21 cellular contexts compared by ENCODE assay signal in the genomic region with DNA sequence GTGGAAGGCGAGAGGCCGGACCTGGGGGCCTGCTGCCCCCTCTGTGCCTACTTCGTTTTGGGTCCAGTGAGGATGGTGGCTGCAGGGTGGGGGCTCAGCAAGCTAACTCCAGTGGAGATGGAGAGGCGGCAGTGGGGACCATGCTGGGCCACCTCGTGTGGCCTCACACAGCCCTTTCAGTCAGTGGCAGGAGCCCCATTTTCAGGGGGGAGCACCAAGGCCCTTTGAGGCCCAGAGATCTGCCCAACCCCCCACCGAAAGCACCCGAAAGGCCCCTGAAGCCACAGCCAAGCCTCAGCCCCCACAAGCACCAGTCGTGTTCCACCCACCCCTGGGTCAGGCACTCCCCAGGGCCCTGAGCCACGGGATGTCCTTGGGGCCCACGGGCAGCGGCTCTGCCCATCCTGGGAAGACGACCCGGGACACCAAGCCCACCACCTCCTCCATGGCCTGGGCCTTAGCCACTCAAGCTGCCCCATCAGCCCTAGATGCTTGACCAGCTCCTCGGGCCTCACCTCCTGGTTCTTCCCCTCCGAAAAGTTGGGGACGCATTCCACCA. TPM values are rescaled to one million over a fixed set of nuclear protein-coding genes. Genes with fewer than 3 reads are reported as not detected.
DNase-seq lines count a peak whose midpoint lies in the region; ATAC-seq, FAIRE-seq and TF ChIP-seq lines count a peak whose summit lies in the region.
"Had no signal": no experiment of that assay in that cellular context is flagged by ENCODE, and none has a peak within 500 bp of the region (broad histone marks: within the 10 kb centered on the region; RNA-seq: fewer than 3 reads in every experiment).

No MANE protein-coding gene starts in this region.

- in situ Hi-C loops in HepG2 (cut with HindIII; ENCODE audit: extremely low pct_ligation_motif_present, low pct_unique_long_range_greater_than_20kb): no loop called here

- TF ChIP-seq CTCF in Peyer's patch (IDR thresholded peaks at IDR 0.05): no peak
- TF ChIP-seq CTCF in HepG2 (CRISPR knock-in tag; IDR thresholded peaks at IDR 0.05): no peak

- H3K4me2 ChIP-seq in HepG2 (ENCODE audit: low read depth, low read length): peak overlapping the region; percentile 94

- peak; percentile 26 for DNase-seq in activated T-cell treated with anti-CD3 and anti-CD28 coated beads, Interleukin-2, amount 50 U/mL, for 24 hours
- DNase-seq in activated T-cell treated with anti-CD3 and anti-CD28 coated beads, Interleukin-2, amount 50 U/mL, for 72 hours: no peak
- DNase-seq in Peyer's patch (peak in 2 of 3 donors; percentile 38 to 39), HepG2 (ENCODE audit: low spot score) (no peak), NCI-H128 (lab: John Stamatoyannopoulos, UW; ENCODE audit: unreplicated experiment) (no peak)
- peak; percentile 20 for DNase-seq in stimulated activated CD8-positive, alpha-beta memory T cell treated with anti-CD3 and anti-CD28 coated beads, Interleukin-4, amount 100 ng/mL, for 48 hours
- no peak for DNase-seq in T-helper 2 cell treated with Interferon-gamma antibody and Interleukin-4, amounts not matched to agents 5 μg/mL and 100 μg/mL, for 36 hours (ENCODE audit: low spot score)
- DNase-seq: DMS53, esophagus squamous epithelium, IMR-90, MM.1S, NCI-H1930, NCI-H446 had no signal

- H3K9me3 ChIP-seq in Peyer's patch: no peaks in the 10 kb centered on the region
- no peaks in the 10 kb centered on the region for H3K9me3 ChIP-seq in HepG2 (ENCODE audit: low read length)
- H3K9me3 ChIP-seq: body of pancreas, esophagus squamous epithelium, neutrophil, tibial nerve had no signal

- no peak overlapping the region for H2AFZ ChIP-seq in HepG2 (ENCODE audit: low read length)

- intact Hi-C loops in HepG2 (cut with micrococcal nuclease; ENCODE audit: unreplicated experiment): loop anchor here (5.0 kb wide), 1 partner anchor 72 kb away; the partner anchor contains the start of gene LSS

- H3K36me3 ChIP-seq in Peyer's patch: no peaks in the 10 kb centered on the region
- H3K36me3 ChIP-seq in HepG2 (replicated peaks in 1 of 2; ENCODE audit: control insufficient read depth in 1 of 2, insufficient read depth in 2 of 2, low read length in 2 of 2): peaks cover 1 to 10% of the 10 kb centered on the region in 2 experiments; a peak in 3 of 5 replicates
- H3K36me3 ChIP-seq: esophagus squamous epithelium, neutrophil, tibial nerve had no signal

- H4K20me1 ChIP-seq in HepG2 (ENCODE audit: insufficient read depth, low read length): peaks cover 8% of the 10 kb centered on the region; the same call in 1 of the 2 replicates

- ATAC-seq in activated T-cell treated with anti-CD3 and anti-CD28 coated beads, Interleukin-2, amount 50 U/mL, for 72 hours (replicated peaks in 1 of 2): no peak
- ATAC-seq in HepG2: no peak
- no peak for ATAC-seq in SK-N-SH treated with all-trans-retinoic acid at 6 μM for 48 hours
- ATAC-seq: activated CD4-positive, CD25-positive, alpha-beta regulatory T cell treated with anti-CD3 and anti-CD28 coated beads, Interleukin-2, amount 50 U/mL, for 24 hours; body of pancreas had no signal

- H3K36me3 Mint-ChIP-seq in activated T-cell treated with anti-CD3 and anti-CD28 coated beads, Interleukin-2, amount 50 U/mL, for 24 hours (ENCODE audit: low read depth): no peaks in the 10 kb centered on the region
- no peaks in the 10 kb centered on the region for H3K36me3 Mint-ChIP-seq in activated T-cell treated with anti-CD3 and anti-CD28 coated beads, Interleukin-2, amount 50 U/mL, for 72 hours (ENCODE audit: insufficient read depth in 2 of 2)
- no peaks in the 10 kb centered on the region for H3K36me3 Mint-ChIP-seq in T-helper 2 cell treated with Interferon-gamma antibody and Interleukin-4, amounts not matched to agents 5 μg/mL and 100 μg/mL, for 36 hours (ENCODE audit: low read depth)
- H3K36me3 Mint-ChIP-seq: activated naive CD4-positive, alpha-beta T cell treated with anti-CD3 and anti-CD28 coated beads, Interleukin-2, amount 50 U/mL, for 24 hours had no signal

- POLR2A ChIA-PET in HepG2 (lab: Yijun Ruan, JAX): interaction anchor here (0.7 to 1.7 kb wide), 2 partner anchors 12 to 109 kb away, joined by 3 to 10 read pairs; no protein-coding TSS in a partner anchor

- peaks cover 23% of the 10 kb centered on the region for H3K79me2 ChIP-seq in HepG2 (ENCODE audit: insufficient read depth, low read length)

- no peaks in the 10 kb centered on the region for H3K27me3 ChIP-seq in Peyer's patch
- no peaks in the 10 kb centered on the region; a peak in 2 of 5 replicates for H3K27me3 ChIP-seq in HepG2 (ENCODE audit: control insufficient read depth in 1 of 2, insufficient read depth in 2 of 2, low read length in 2 of 2)
- H3K27me3 ChIP-seq: body of pancreas, esophagus squamous epithelium, neutrophil had no signal

- BruUV-seq in HepG2 (replicated peaks; lab: Mats Ljungman, UMichigan): TSS peak; percentile 71

- TF ChIP-seq POLR2A in Peyer's patch (IDR thresholded peaks at IDR 0.05) (no peak), HepG2 (IDR thresholded peaks at IDR 0.05; ENCODE audit: insufficient read depth in 1 of 2, low read depth in 2 of 2, low read length in 2 of 2) (no peak)

- H3K27ac ChIP-seq in Peyer's patch: no peak overlapping the region
- peak overlapping the region; percentile 83 for H3K27ac ChIP-seq in HepG2 (ENCODE audit: extremely low read length, insufficient read depth, low read length)
- H3K27ac ChIP-seq: body of pancreas, C4-2B, esophagus squamous epithelium, neutrophil, tibial nerve had no signal

- 0% methylated on average over 4 of the region's 16 CpGs for WGBS in HepG2 (ENCODE audit: low lambda C conversion rate)

- no peaks in the 10 kb centered on the region for H3K9me3 Mint-ChIP-seq in activated T-cell treated with anti-CD3 and anti-CD28 coated beads, Interleukin-2, amount 50 U/mL, for 24 hours
- no peaks in the 10 kb centered on the region for H3K9me3 Mint-ChIP-seq in activated T-cell treated with anti-CD3 and anti-CD28 coated beads, Interleukin-2, amount 50 U/mL, for 72 hours
- H3K9me3 Mint-ChIP-seq in T-helper 2 cell treated with Interferon-gamma antibody and Interleukin-4, amounts not matched to agents 5 μg/mL and 100 μg/mL, for 36 hours: no peaks in the 10 kb centered on the region
- H3K9me3 Mint-ChIP-seq: activated naive CD4-positive, alpha-beta T cell treated with anti-CD3 and anti-CD28 coated beads, Interleukin-2, amount 50 U/mL, for 24 hours had no signal

- no peak for TF ChIP-seq RAD21 in HepG2 (CRISPR knock-in tag; IDR thresholded peaks at IDR 0.05)

- H3K27ac Mint-ChIP-seq in activated T-cell treated with anti-CD3 and anti-CD28 coated beads, Interleukin-2, amount 50 U/mL, for 24 hours: no peak overlapping the region
- H3K27ac Mint-ChIP-seq in activated T-cell treated with anti-CD3 and anti-CD28 coated beads, Interleukin-2, amount 50 U/mL, for 72 hours: no peak overlapping the region
- no peak overlapping the region for H3K27ac Mint-ChIP-seq in T-helper 2 cell treated with Interferon-gamma antibody and Interleukin-4, amounts not matched to agents 5 μg/mL and 100 μg/mL, for 36 hours
- H3K27ac Mint-ChIP-seq: activated naive CD4-positive, alpha-beta T cell treated with anti-CD3 and anti-CD28 coated beads, Interleukin-2, amount 50 U/mL, for 24 hours had no signal

- H3K27me3 Mint-ChIP-seq in activated T-cell treated with anti-CD3 and anti-CD28 coated beads, Interleukin-2, amount 50 U/mL, for 24 hours: no peaks in the 10 kb centered on the region
- H3K27me3 Mint-ChIP-seq in activated T-cell treated with anti-CD3 and anti-CD28 coated beads, Interleukin-2, amount 50 U/mL, for 72 hours (ENCODE audit: low read depth): no peaks in the 10 kb centered on the region
- no peaks in the 10 kb centered on the region for H3K27me3 Mint-ChIP-seq in T-helper 2 cell treated with Interferon-gamma antibody and Interleukin-4, amounts not matched to agents 5 μg/mL and 100 μg/mL, for 36 hours (ENCODE audit: low read depth)
- H3K27me3 Mint-ChIP-seq: activated naive CD4-positive, alpha-beta T cell treated with anti-CD3 and anti-CD28 coated beads, Interleukin-2, amount 50 U/mL, for 24 hours had no signal

- H3K4me3 Mint-ChIP-seq in activated T-cell treated with anti-CD3 and anti-CD28 coated beads, Interleukin-2, amount 50 U/mL, for 24 hours: no peak overlapping the region
- H3K4me3 Mint-ChIP-seq in activated T-cell treated with anti-CD3 and anti-CD28 coated beads, Interleukin-2, amount 50 U/mL, for 72 hours: no peak overlapping the region
- H3K4me3 Mint-ChIP-seq in T-helper 2 cell treated with Interferon-gamma antibody and Interleukin-4, amounts not matched to agents 5 μg/mL and 100 μg/mL, for 36 hours: no peak overlapping the region
- H3K4me3 Mint-ChIP-seq: activated naive CD4-positive, alpha-beta T cell treated with anti-CD3 and anti-CD28 coated beads, Interleukin-2, amount 50 U/mL, for 24 hours had no signal

- CTCF ChIA-PET in HepG2 (lab: Yijun Ruan, JAX; ENCODE audit: low intra/inter-chr PET ratio, low total read pairs): no interaction called here

- H3K4me1 Mint-ChIP-seq in activated T-cell treated with anti-CD3 and anti-CD28 coated beads, Interleukin-2, amount 50 U/mL, for 24 hours (ENCODE audit: low read depth): no peaks in the 10 kb centered on the region
- no peaks in the 10 kb centered on the region for H3K4me1 Mint-ChIP-seq in activated T-cell treated with anti-CD3 and anti-CD28 coated beads, Interleukin-2, amount 50 U/mL, for 72 hours (ENCODE audit: low read depth)
- no peaks in the 10 kb centered on the region for H3K4me1 Mint-ChIP-seq in T-helper 2 cell treated with Interferon-gamma antibody and Interleukin-4, amounts not matched to agents 5 μg/mL and 100 μg/mL, for 36 hours (ENCODE audit: low read depth)
- H3K4me1 Mint-ChIP-seq: activated naive CD4-positive, alpha-beta T cell treated with anti-CD3 and anti-CD28 coated beads, Interleukin-2, amount 50 U/mL, for 24 hours had no signal

- H3K4me1 ChIP-seq in Peyer's patch (peaks cover 0 to 9% (median 0%) of the 10 kb centered on the region in 4 donors), HepG2 (ENCODE audit: insufficient read depth, low read length) (peaks cover 50% of the 10 kb centered on the region)

- FAIRE-seq in HepG2 (lab: Jason Lieb, UNC): no peak
- FAIRE-seq: keratinocyte had no signal

- no peak for TF ChIP-seq EP300 in HepG2 (IDR thresholded peaks at IDR 0.05; ENCODE audit: low read depth in 2 of 2, low read length in 2 of 2)
- no peak for TF ChIP-seq EP300 in HepG2 (CRISPR knock-in tag; IDR thresholded peaks at IDR 0.05; ENCODE audit: borderline replicate concordance)

- H3K9ac ChIP-seq in HepG2 (ENCODE audit: insufficient read depth, low read depth, low read length): peak overlapping the region; percentile 86

- H3K4me3 ChIP-seq in Peyer's patch (peak overlapping the region in 1 of 4 donors; percentile 11), HepG2 (replicated peaks in 1 of 3; ENCODE audit: insufficient read depth in 1 of 3, low read depth in 2 of 3, low read length in 3 of 3) (peak overlapping the region; percentile 84 to 97 (median 96))
- H3K4me3 ChIP-seq: body of pancreas, esophagus squamous epithelium, tibial nerve had no signal

RNA-seq across cellular contexts. Expression of gene FTCD, which starts 0.3 kb away (rescaled TPM):
- under 1 TPM; 0.74 to 1.00 TPM for total RNA-seq in activated T-cell treated with anti-CD3 and anti-CD28 coated beads, Interleukin-2, amount 50 U/mL, for 72 hours
- total RNA-seq in Peyer's patch (1 to 10 TPM in 1 of 4 donors, under 1 TPM in 1, not detected in 2; 0.67 to 1.0 TPM), HepG2 (2016; rRNA removed; fragmentation: Illumina TruSeq; extraction: Trizol) (78.5 and 105 TPM in 2 replicates)
- total RNA-seq in HepG2 (2016; cell fraction: cytosol; rRNA removed; fragmentation: Illumina TruSeq; extraction: Trizol; ENCODE audit: low read depth): 13.1 and 13.2 TPM in 2 replicates
- total RNA-seq in HepG2 (2016; cell fraction: insoluble cytoplasmic fraction; rRNA removed; fragmentation: Illumina TruSeq; extraction: Trizol): 61.2 and 115 TPM in 2 replicates
- total RNA-seq in HepG2 (2016; cell fraction: membrane; rRNA removed; fragmentation: Illumina TruSeq; extraction: Trizol): 21.0 and 27.4 TPM in 2 replicates
- total RNA-seq in HepG2 (2016; cell fraction: nucleus; rRNA removed; fragmentation: Illumina TruSeq; extraction: Trizol): 94.5 and 110 TPM in 2 replicates
- 75.7 and 112 TPM in 2 replicates for polyA plus RNA-seq in HepG2 (2011; rRNA removed)
- polyA plus RNA-seq in HepG2 (2011; cell fraction: cytosol; rRNA removed): 34.7 and 61.2 TPM in 2 replicates
- polyA plus RNA-seq in HepG2 (2011; cell fraction: nucleus; rRNA removed): 656 and 751 TPM in 2 replicates
- 108 and 140 TPM in 2 replicates for polyA plus RNA-seq in HepG2 (2012)
- polyA plus RNA-seq in HepG2 (2016; cell fraction: cytosol; fragmentation: Illumina TruSeq; extraction: Trizol; ENCODE audit: low read depth): 11.0 and 12.4 TPM in 2 replicates
- polyA plus RNA-seq in HepG2 (2016; cell fraction: insoluble cytoplasmic fraction; fragmentation: Illumina TruSeq; extraction: Trizol; ENCODE audit: low read depth): 47.9 and 52.0 TPM in 2 replicates
- 11.9 and 17.7 TPM in 2 replicates for polyA plus RNA-seq in HepG2 (2016; cell fraction: membrane; fragmentation: Illumina TruSeq; extraction: Trizol; ENCODE audit: low read depth)
- 369 and 379 TPM in 2 replicates for polyA plus RNA-seq in HepG2 (2016; cell fraction: nucleus; fragmentation: Illumina TruSeq; extraction: Trizol; ENCODE audit: insufficient read depth, low read depth)
- 0.42 and 84.7 TPM in 2 replicates for polyA minus RNA-seq in HepG2 (2011; rRNA and poly(A)+ RNA removed; ENCODE audit: low replicate concordance)
- 33.3 and 39.2 TPM in 2 replicates for polyA minus RNA-seq in HepG2 (2011; cell fraction: cytosol; rRNA and poly(A)+ RNA removed)
- 93.9 and 118 TPM in 2 replicates for polyA minus RNA-seq in HepG2 (2011; cell fraction: nucleus; rRNA and poly(A)+ RNA removed)
- total RNA-seq: esophagus squamous epithelium, IMR-90 had no signal
- polyA plus RNA-seq: keratinocyte had no signal

RNA-seq across cellular contexts. Expression of gene SPATC1L, which starts 29.2 kb away (rescaled TPM):
- total RNA-seq in activated T-cell treated with anti-CD3 and anti-CD28 coated beads, Interleukin-2, amount 50 U/mL, for 72 hours: 10 to 100 TPM in 1 of 2 donors, 1 to 10 TPM in 1; 2.6 to 12.9 TPM
- total RNA-seq in Peyer's patch (10 to 100 TPM in 1 of 4 donors, 1 to 10 TPM in 3; 1.1 to 13.2 (median 2.6) TPM), HepG2 (2016; rRNA removed; fragmentation: Illumina TruSeq; extraction: Trizol) (2.8 and 3.3 TPM in 2 replicates)
- 2.1 and 2.7 TPM in 2 replicates for total RNA-seq in HepG2 (2016; cell fraction: cytosol; rRNA removed; fragmentation: Illumina TruSeq; extraction: Trizol; ENCODE audit: low read depth)
- total RNA-seq in HepG2 (2016; cell fraction: insoluble cytoplasmic fraction; rRNA removed; fragmentation: Illumina TruSeq; extraction: Trizol): 3.0 and 3.3 TPM in 2 replicates
- total RNA-seq in HepG2 (2016; cell fraction: membrane; rRNA removed; fragmentation: Illumina TruSeq; extraction: Trizol): 3.0 and 3.8 TPM in 2 replicates
- 1.5 and 1.7 TPM in 2 replicates for total RNA-seq in HepG2 (2016; cell fraction: nucleus; rRNA removed; fragmentation: Illumina TruSeq; extraction: Trizol)
- polyA plus RNA-seq in HepG2 (2011; rRNA removed): 1.4 and 2.6 TPM in 2 replicates
- polyA plus RNA-seq in HepG2 (2011; cell fraction: cytosol; rRNA removed): 1.4 and 2.8 TPM in 2 replicates
- 9.6 and 9.7 TPM in 2 replicates for polyA plus RNA-seq in HepG2 (2011; cell fraction: nucleus; rRNA removed)
- 7.3 and 10.9 TPM in 2 replicates for polyA plus RNA-seq in HepG2 (2012)
- 5.4 and 5.7 TPM in 2 replicates for polyA plus RNA-seq in HepG2 (2016; cell fraction: cytosol; fragmentation: Illumina TruSeq; extraction: Trizol; ENCODE audit: low read depth)
- polyA plus RNA-seq in HepG2 (2016; cell fraction: insoluble cytoplasmic fraction; fragmentation: Illumina TruSeq; extraction: Trizol; ENCODE audit: low read depth): 5.9 and 7.1 TPM in 2 replicates
- 6.0 and 7.3 TPM in 2 replicates for polyA plus RNA-seq in HepG2 (2016; cell fraction: membrane; fragmentation: Illumina TruSeq; extraction: Trizol; ENCODE audit: low read depth)
- 5.8 and 6.5 TPM in 2 replicates for polyA plus RNA-seq in HepG2 (2016; cell fraction: nucleus; fragmentation: Illumina TruSeq; extraction: Trizol; ENCODE audit: insufficient read depth, low read depth)
- 2.4 and 3.4 TPM in 2 replicates for polyA minus RNA-seq in HepG2 (2011; rRNA and poly(A)+ RNA removed; ENCODE audit: low replicate concordance)
- polyA minus RNA-seq in HepG2 (2011; cell fraction: cytosol; rRNA and poly(A)+ RNA removed): 3.4 and 5.6 TPM in 2 replicates
- 0.77 and 1.6 TPM in 2 replicates for polyA minus RNA-seq in HepG2 (2011; cell fraction: nucleus; rRNA and poly(A)+ RNA removed)

RNA-seq across cellular contexts. Expression of gene COL6A2, which starts 57.1 kb away (rescaled TPM):
- 10 to 100 TPM; 10.8 to 11.3 TPM for total RNA-seq in activated T-cell treated with anti-CD3 and anti-CD28 coated beads, Interleukin-2, amount 50 U/mL, for 72 hours
- 1,000 to 10,000 TPM in 1 of 4 donors, 100 to 1,000 TPM in 2, 10 to 100 TPM in 1; 59.9 to 1,087 (median 166) TPM for total RNA-seq in Peyer's patch
- 0.07 and 0.14 TPM in 2 replicates for total RNA-seq in HepG2 (2016; rRNA removed; fragmentation: Illumina TruSeq; extraction: Trizol)
- not detected in 2 replicates for total RNA-seq in HepG2 (2016; cell fraction: cytosol; rRNA removed; fragmentation: Illumina TruSeq; extraction: Trizol; ENCODE audit: low read depth)
- total RNA-seq in HepG2 (2016; cell fraction: insoluble cytoplasmic fraction; rRNA removed; fragmentation: Illumina TruSeq; extraction: Trizol): 0.06 TPM in 1 of 2 replicates, not detected in the other
- not detected in 2 replicates for total RNA-seq in HepG2 (2016; cell fraction: membrane; rRNA removed; fragmentation: Illumina TruSeq; extraction: Trizol)
- total RNA-seq in HepG2 (2016; cell fraction: nucleus; rRNA removed; fragmentation: Illumina TruSeq; extraction: Trizol): 0.13 and 0.22 TPM in 2 replicates
- 0.41 and 1.6 TPM in 2 replicates for polyA plus RNA-seq in HepG2 (2011; rRNA removed)
- 0.27 and 0.31 TPM in 2 replicates for polyA plus RNA-seq in HepG2 (2011; cell fraction: cytosol; rRNA removed)
- polyA plus RNA-seq in HepG2 (2011; cell fraction: nucleus; rRNA removed): 8.5 and 10.4 TPM in 2 replicates
- 0.36 and 0.81 TPM in 2 replicates for polyA plus RNA-seq in HepG2 (2012)
- not detected in 2 replicates for polyA plus RNA-seq in HepG2 (2016; cell fraction: cytosol; fragmentation: Illumina TruSeq; extraction: Trizol; ENCODE audit: low read depth)
- not detected in 2 replicates for polyA plus RNA-seq in HepG2 (2016; cell fraction: insoluble cytoplasmic fraction; fragmentation: Illumina TruSeq; extraction: Trizol; ENCODE audit: low read depth)
- polyA plus RNA-seq in HepG2 (2016; cell fraction: membrane; fragmentation: Illumina TruSeq; extraction: Trizol; ENCODE audit: low read depth): not detected in 2 replicates
- polyA plus RNA-seq in HepG2 (2016; cell fraction: nucleus; fragmentation: Illumina TruSeq; extraction: Trizol; ENCODE audit: insufficient read depth, low read depth): 0.48 and 0.69 TPM in 2 replicates
- polyA minus RNA-seq in HepG2 (2011; rRNA and poly(A)+ RNA removed; ENCODE audit: low replicate concordance): 0.44 TPM in 1 of 2 replicates, not detected in the other
- not detected in 2 replicates for polyA minus RNA-seq in HepG2 (2011; cell fraction: cytosol; rRNA and poly(A)+ RNA removed)
- polyA minus RNA-seq in HepG2 (2011; cell fraction: nucleus; rRNA and poly(A)+ RNA removed): 0.52 and 1.2 TPM in 2 replicates

Comparison
In these comparisons a context has a peak if more than half of its experiments do, and no peak if none do; other contexts are left out.
1. DNase-seq: peak in activated T-cell treated with anti-CD3 and anti-CD28 coated beads, Interleukin-2, amount 50 U/mL, for 24 hours (single experiment), Peyer's patch (2 of 3) and stimulated activated CD8-positive, alpha-beta memory T cell treated with anti-CD3 and anti-CD28 coated beads, Interleukin-4, amount 100 ng/mL, for 48 hours (single experiment); none in activated T-cell treated with anti-CD3 and anti-CD28 coated beads, Interleukin-2, amount 50 U/mL, for 72 hours (0 of 2), HepG2 (single experiment), NCI-H128 (single experiment) and T-helper 2 cell treated with Interferon-gamma antibody and Interleukin-4, amounts not matched to agents 5 μg/mL and 100 μg/mL, for 36 hours (single experiment).
2. RNA of gene FTCD, which starts 0.3 kb away (total RNA-seq): 13.1 to 115 TPM in HepG2; 0.74 to 1.00 TPM in activated T-cell treated with anti-CD3 and anti-CD28 coated beads, Interleukin-2, amount 50 U/mL, for 72 hours and 0.67 to 1.0 TPM in Peyer's patch; every median in the first group is over 4 times any median in the second.
3. RNA of gene COL6A2, which starts 57.1 kb away (total RNA-seq): 59.9 to 1,087 TPM in Peyer's patch and 10.8 to 11.3 TPM in activated T-cell treated with anti-CD3 and anti-CD28 coated beads, Interleukin-2, amount 50 U/mL, for 72 hours; 0.06 to 0.22 TPM in HepG2; every median in the first group is over 4 times any median in the second.